Comparison of ENCODE assay signal across 8 cellular contexts in genomic region chr15:70856884-70857546, GRCh38. TPM values are rescaled to one million over a fixed set of nuclear protein-coding genes. Genes with fewer than 3 reads are reported as not detected.
A peak's percentile ranks its signal among the peaks of the same experiment; 100 is the strongest.
DNase-seq lines count a peak whose midpoint lies in the region; ATAC-seq, FAIRE-seq and TF ChIP-seq lines count a peak whose summit lies in the region.

No MANE protein-coding gene starts in this region.

- no peak overlapping the region for H3K9ac ChIP-seq in mucosa of rectum (ENCODE audit: low read depth in 1 of 2, low read length in 2 of 2)

- peak; percentile 97 for DNase-seq in NCI-H460 (ENCODE audit: extremely low read depth, low read depth)
- peak; percentile 95 for DNase-seq in esophagus muscularis mucosa (ENCODE audit: extremely low spot score)
- no peak for DNase-seq in NK-92 treated with Interleukin-12 subunit alpha and Interleukin-12 subunit beta, amount 100 ng/mL, for 24 hours (lab: John Stamatoyannopoulos, UW)
- no peak for DNase-seq in activated gamma-delta T cell treated with Interleukin-2 at 50 U/mL for 16 hours
- no peak for DNase-seq in activated T-cell treated with anti-CD3 and anti-CD28 coated beads, Interleukin-2, amount 50 U/mL, for 4 hours

- no peak for TF ChIP-seq EP300 in esophagus muscularis mucosa (IDR thresholded peaks at IDR 0.05)

- peak overlapping the region; percentile 65 to 93 (median 70) for H3K27ac ChIP-seq in esophagus muscularis mucosa (replicated peaks in 1 of 4)
- peak overlapping the region; percentile 32 to 65 for H3K27ac ChIP-seq in mucosa of rectum (ENCODE audit: low read depth in 2 of 2, low read length in 2 of 2)

- H3K27me3 Mint-ChIP-seq in activated T-cell treated with anti-CD3 and anti-CD28 coated beads, Interleukin-2, amount 50 U/mL, for 4 hours (ENCODE audit: low read depth) = peaks cover 51% of the 10 kb centered on the region

- H3K9me3 Mint-ChIP-seq in activated T-cell treated with anti-CD3 and anti-CD28 coated beads, Interleukin-2, amount 50 U/mL, for 4 hours = no peaks in the 10 kb centered on the region

- intact Hi-C loops in esophagus muscularis mucosa (cut with DNase I) = no loop called here

- H3K36me3 ChIP-seq in esophagus muscularis mucosa = no peaks in the 10 kb centered on the region
- no peaks in the 10 kb centered on the region for H3K36me3 ChIP-seq in mucosa of rectum (ENCODE audit: control insufficient read depth in 2 of 2, insufficient read depth in 2 of 2, low read length in 2 of 2)

- TF ChIP-seq CTCF in esophagus muscularis mucosa (IDR thresholded peaks at IDR 0.05) = no peak

- TF ChIP-seq POLR2A in esophagus muscularis mucosa (IDR thresholded peaks at IDR 0.05; ENCODE audit: low read depth) = no peak

- no peaks in the 10 kb centered on the region for H3K36me3 Mint-ChIP-seq in activated T-cell treated with anti-CD3 and anti-CD28 coated beads, Interleukin-2, amount 50 U/mL, for 4 hours (ENCODE audit: insufficient read depth)

- H3K4me1 Mint-ChIP-seq in activated T-cell treated with anti-CD3 and anti-CD28 coated beads, Interleukin-2, amount 50 U/mL, for 4 hours (ENCODE audit: low read depth) = peaks cover 7% of the 10 kb centered on the region

- no peak for ATAC-seq in HG03108 (IDR thresholded peaks at IDR 0.05; ENCODE audit: unreplicated experiment)
- ATAC-seq in activated T-cell treated with anti-CD3 and anti-CD28 coated beads, Interleukin-2, amount 50 U/mL, for 4 hours = no peak

- H3K4me3 Mint-ChIP-seq in activated T-cell treated with anti-CD3 and anti-CD28 coated beads, Interleukin-2, amount 50 U/mL, for 4 hours = no peak overlapping the region

- FAIRE-seq in A204.1 (lab: Jason Lieb, UNC) = peak; percentile 43

- H3K4me1 ChIP-seq in esophagus muscularis mucosa (peaks cover 37 to 65% (median 53%) of the 10 kb centered on the region in 4 donors), mucosa of rectum (ENCODE audit: control insufficient read depth in 2 of 2, insufficient read depth in 2 of 2, low read length in 2 of 2) (peaks cover 0 to 2% of the 10 kb centered on the region in 2 donors)

- H3K27me3 ChIP-seq in esophagus muscularis mucosa = no peaks in the 10 kb centered on the region
- peaks cover 18 to 28% of the 10 kb centered on the region in 2 donors for H3K27me3 ChIP-seq in mucosa of rectum (ENCODE audit: control insufficient read depth in 2 of 2, insufficient read depth in 2 of 2, low read length in 2 of 2)

- 53% methylated on average over 5 of the region's 5 CpGs for WGBS in esophagus muscularis mucosa

- H3K9me3 ChIP-seq in esophagus muscularis mucosa = no peaks in the 10 kb centered on the region
- H3K9me3 ChIP-seq in mucosa of rectum (ENCODE audit: control insufficient read depth in 2 of 2, low read length in 2 of 2) = no peaks in the 10 kb centered on the region

- H3K4me3 ChIP-seq in esophagus muscularis mucosa (peak overlapping the region in 1 of 4 donors; percentile 20), mucosa of rectum (ENCODE audit: low read length in 2 of 2) (no peak overlapping the region)

RNA-seq across cellular contexts. Expression of gene LARP6, which starts 3.1 kb away (rescaled TPM):
- total RNA-seq in NCI-H460 (2014; rRNA removed; shearing (Covaris generic)) = 66.0 and 78.3 TPM in 2 replicates
- 21.2 and 59.0 TPM in 2 replicates for polyA plus RNA-seq in NCI-H460 (2014; cell fraction: nucleus; rRNA removed)
- total RNA-seq in esophagus muscularis mucosa = 10 to 100 TPM; 21.2 to 36.3 (median 32.7) TPM
- under 1 TPM; 0.05 to 0.61 (median 0.19) TPM for total RNA-seq in activated T-cell treated with anti-CD3 and anti-CD28 coated beads, Interleukin-2, amount 50 U/mL, for 4 hours

RNA-seq across cellular contexts. Expression of gene THAP10, which starts 35.2 kb away (rescaled TPM):
- total RNA-seq in NCI-H460 (2014; rRNA removed; shearing (Covaris generic)) = 4.9 and 5.6 TPM in 2 replicates
- polyA plus RNA-seq in NCI-H460 (2014; cell fraction: nucleus; rRNA removed) = 2.9 and 5.8 TPM in 2 replicates
- total RNA-seq in esophagus muscularis mucosa = 1 to 10 TPM; 1.3 to 3.4 (median 2.5) TPM
- total RNA-seq in activated T-cell treated with anti-CD3 and anti-CD28 coated beads, Interleukin-2, amount 50 U/mL, for 4 hours = not detected

RNA-seq across cellular contexts. Expression of gene LRRC49, which starts 35.6 kb away (rescaled TPM):
- total RNA-seq in NCI-H460 (2014; rRNA removed; shearing (Covaris generic)) = 10.0 and 12.5 TPM in 2 replicates
- polyA plus RNA-seq in NCI-H460 (2014; cell fraction: nucleus; rRNA removed) = 5.1 and 6.7 TPM in 2 replicates
- total RNA-seq in esophagus muscularis mucosa = 10 to 100 TPM in 1 of 4 donors, 1 to 10 TPM in 3; 3.3 to 10.4 (median 7.0) TPM
- total RNA-seq in activated T-cell treated with anti-CD3 and anti-CD28 coated beads, Interleukin-2, amount 50 U/mL, for 4 hours = not detected

Comparison
In these comparisons a context has a peak if more than half of its experiments do, and no peak if none do; other contexts are left out.
1. DNase-seq: peak in NCI-H460 (single experiment) and esophagus muscularis mucosa (single experiment); none in NK-92 treated with Interleukin-12 subunit alpha and Interleukin-12 subunit beta, amount 100 ng/mL, for 24 hours (single experiment), activated gamma-delta T cell treated with Interleukin-2 at 50 U/mL for 16 hours (single experiment) and activated T-cell treated with anti-CD3 and anti-CD28 coated beads, Interleukin-2, amount 50 U/mL, for 4 hours (single experiment).
2. RNA of gene LARP6, which starts 3.1 kb away (total RNA-seq): 66.0 to 78.3 TPM in NCI-H460 and 21.2 to 36.3 TPM in esophagus muscularis mucosa; 0.05 to 0.61 TPM in activated T-cell treated with anti-CD3 and anti-CD28 coated beads, Interleukin-2, amount 50 U/mL, for 4 hours; every median in the first group is over 10 times any median in the second.